In genomic region chr1:229149435-229149834, GRCh38 we compare ENCODE assay signal across 2 cellular contexts.
TF ChIP-seq lines count a peak whose summit lies in the region.

No MANE protein-coding gene starts in this region.

TF ChIP-seq in HEK293, 187 proteins besides CTCF, POLR2A, EP300 and RAD21:
- TF ChIP-seq, protein P1, sequence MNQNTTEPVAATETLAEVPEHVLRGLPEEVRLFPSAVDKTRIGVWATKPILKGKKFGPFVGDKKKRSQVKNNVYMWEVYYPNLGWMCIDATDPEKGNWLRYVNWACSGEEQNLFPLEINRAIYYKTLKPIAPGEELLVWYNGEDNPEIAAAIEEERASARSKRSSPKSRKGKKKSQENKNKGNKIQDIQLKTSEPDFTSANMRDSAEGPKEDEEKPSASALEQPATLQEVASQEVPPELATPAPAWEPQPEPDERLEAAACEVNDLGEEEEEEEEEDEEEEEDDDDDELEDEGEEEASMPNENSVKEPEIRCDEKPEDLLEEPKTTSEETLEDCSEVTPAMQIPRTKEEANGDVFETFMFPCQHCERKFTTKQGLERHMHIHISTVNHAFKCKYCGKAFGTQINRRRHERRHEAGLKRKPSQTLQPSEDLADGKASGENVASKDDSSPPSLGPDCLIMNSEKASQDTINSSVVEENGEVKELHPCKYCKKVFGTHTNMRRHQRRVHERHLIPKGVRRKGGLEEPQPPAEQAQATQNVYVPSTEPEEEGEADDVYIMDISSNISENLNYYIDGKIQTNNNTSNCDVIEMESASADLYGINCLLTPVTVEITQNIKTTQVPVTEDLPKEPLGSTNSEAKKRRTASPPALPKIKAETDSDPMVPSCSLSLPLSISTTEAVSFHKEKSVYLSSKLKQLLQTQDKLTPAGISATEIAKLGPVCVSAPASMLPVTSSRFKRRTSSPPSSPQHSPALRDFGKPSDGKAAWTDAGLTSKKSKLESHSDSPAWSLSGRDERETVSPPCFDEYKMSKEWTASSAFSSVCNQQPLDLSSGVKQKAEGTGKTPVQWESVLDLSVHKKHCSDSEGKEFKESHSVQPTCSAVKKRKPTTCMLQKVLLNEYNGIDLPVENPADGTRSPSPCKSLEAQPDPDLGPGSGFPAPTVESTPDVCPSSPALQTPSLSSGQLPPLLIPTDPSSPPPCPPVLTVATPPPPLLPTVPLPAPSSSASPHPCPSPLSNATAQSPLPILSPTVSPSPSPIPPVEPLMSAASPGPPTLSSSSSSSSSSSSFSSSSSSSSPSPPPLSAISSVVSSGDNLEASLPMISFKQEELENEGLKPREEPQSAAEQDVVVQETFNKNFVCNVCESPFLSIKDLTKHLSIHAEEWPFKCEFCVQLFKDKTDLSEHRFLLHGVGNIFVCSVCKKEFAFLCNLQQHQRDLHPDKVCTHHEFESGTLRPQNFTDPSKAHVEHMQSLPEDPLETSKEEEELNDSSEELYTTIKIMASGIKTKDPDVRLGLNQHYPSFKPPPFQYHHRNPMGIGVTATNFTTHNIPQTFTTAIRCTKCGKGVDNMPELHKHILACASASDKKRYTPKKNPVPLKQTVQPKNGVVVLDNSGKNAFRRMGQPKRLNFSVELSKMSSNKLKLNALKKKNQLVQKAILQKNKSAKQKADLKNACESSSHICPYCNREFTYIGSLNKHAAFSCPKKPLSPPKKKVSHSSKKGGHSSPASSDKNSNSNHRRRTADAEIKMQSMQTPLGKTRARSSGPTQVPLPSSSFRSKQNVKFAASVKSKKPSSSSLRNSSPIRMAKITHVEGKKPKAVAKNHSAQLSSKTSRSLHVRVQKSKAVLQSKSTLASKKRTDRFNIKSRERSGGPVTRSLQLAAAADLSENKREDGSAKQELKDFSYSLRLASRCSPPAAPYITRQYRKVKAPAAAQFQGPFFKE (tag by site-specific recombination; IDR thresholded peaks at IDR 0.05; ENCODE audit: borderline replicate concordance): no peak
- TF ChIP-seq YY1 (tag by site-specific recombination; IDR thresholded peaks at IDR 0.05) (no peak), ZBTB17 (tag by site-specific recombination; IDR thresholded peaks at IDR 0.05) (no peak), ZNF24 (tag by site-specific recombination; IDR thresholded peaks at IDR 0.05) (no peak), ZSCAN4 (tag by site-specific recombination; IDR thresholded peaks at IDR 0.05) (no peak), ZBTB1 (tag by site-specific recombination; IDR thresholded peaks at IDR 0.05) (no peak), ZNF223 (tag by site-specific recombination; IDR thresholded peaks at IDR 0.05) (no peak), ZBTB21 (tag by site-specific recombination; IDR thresholded peaks at IDR 0.05) (no peak), ZNF623 (tag by site-specific recombination; IDR thresholded peaks at IDR 0.05) (no peak), ZNF654 (tag by site-specific recombination; IDR thresholded peaks at IDR 0.05; ENCODE audit: low read depth) (no peak), ZNF324 (tag by site-specific recombination; IDR thresholded peaks at IDR 0.05) (no peak), ZNF664 (tag by site-specific recombination; IDR thresholded peaks at IDR 0.05) (peak; percentile 99), ZNF843 (tag by site-specific recombination; IDR thresholded peaks at IDR 0.05) (no peak), ZNF624 (tag by site-specific recombination; IDR thresholded peaks at IDR 0.05) (no peak)
- TF ChIP-seq, protein P2, sequence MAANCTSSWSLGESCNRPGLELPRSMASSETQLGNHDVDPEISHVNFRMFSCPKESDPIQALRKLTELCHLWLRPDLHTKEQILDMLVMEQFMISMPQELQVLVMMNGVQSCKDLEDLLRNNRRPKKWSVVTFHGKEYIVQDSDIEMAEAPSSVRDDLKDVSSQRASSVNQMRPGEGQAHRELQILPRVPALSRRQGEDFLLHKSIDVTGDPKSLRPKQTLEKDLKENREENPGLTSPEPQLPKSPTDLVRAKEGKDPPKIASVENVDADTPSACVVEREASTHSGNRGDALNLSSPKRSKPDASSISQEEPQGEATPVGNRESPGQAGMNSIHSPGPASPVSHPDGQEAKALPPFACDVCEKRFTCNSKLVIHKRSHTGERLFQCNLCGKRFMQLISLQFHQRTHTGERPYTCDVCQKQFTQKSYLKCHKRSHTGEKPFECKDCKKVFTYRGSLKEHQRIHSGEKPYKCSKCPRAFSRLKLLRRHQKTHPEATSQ (tag by site-specific recombination; IDR thresholded peaks at IDR 0.05): no peak
- TF ChIP-seq, protein P3, sequence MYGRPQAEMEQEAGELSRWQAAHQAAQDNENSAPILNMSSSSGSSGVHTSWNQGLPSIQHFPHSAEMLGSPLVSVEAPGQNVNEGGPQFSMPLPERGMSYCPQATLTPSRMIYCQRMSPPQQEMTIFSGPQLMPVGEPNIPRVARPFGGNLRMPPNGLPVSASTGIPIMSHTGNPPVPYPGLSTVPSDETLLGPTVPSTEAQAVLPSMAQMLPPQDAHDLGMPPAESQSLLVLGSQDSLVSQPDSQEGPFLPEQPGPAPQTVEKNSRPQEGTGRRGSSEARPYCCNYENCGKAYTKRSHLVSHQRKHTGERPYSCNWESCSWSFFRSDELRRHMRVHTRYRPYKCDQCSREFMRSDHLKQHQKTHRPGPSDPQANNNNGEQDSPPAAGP (tag by site-specific recombination; IDR thresholded peaks at IDR 0.05): 0 out of 2 replicates have a peak, but pooled peaks have one; percentile 14

TF ChIP-seq in GM12878, 131 proteins besides CTCF, POLR2A, EP300 and RAD21:
- TF ChIP-seq NRF1 (conservative IDR thresholded peaks at IDR 0.05; ENCODE audit: low read depth, low read length) (no peak), BCL3 (IDR thresholded peaks at IDR 0.05; ENCODE audit: borderline replicate concordance, insufficient read depth, low read depth, low read length, poor library complexity, severe bottlenecking) (peak; percentile 85), E2F4 (IDR thresholded peaks at IDR 0.05; ENCODE audit: low read depth, low read length) (no peak), MEF2A (IDR thresholded peaks at IDR 0.05; ENCODE audit: insufficient read depth, low read depth, low read length) (no peak), NFYA (IDR thresholded peaks at IDR 0.05; ENCODE audit: borderline replicate concordance, low read depth, low read length) (no peak), CREM (IDR thresholded peaks at IDR 0.05; ENCODE audit: low read depth) (no peak), BACH1 (IDR thresholded peaks at IDR 0.05; ENCODE audit: borderline replicate concordance) (no peak), MEF2B (IDR thresholded peaks at IDR 0.05; ENCODE audit: partially characterized antibody, poor library complexity, severe bottlenecking) (no peak)
- TF ChIP-seq, protein P4, sequence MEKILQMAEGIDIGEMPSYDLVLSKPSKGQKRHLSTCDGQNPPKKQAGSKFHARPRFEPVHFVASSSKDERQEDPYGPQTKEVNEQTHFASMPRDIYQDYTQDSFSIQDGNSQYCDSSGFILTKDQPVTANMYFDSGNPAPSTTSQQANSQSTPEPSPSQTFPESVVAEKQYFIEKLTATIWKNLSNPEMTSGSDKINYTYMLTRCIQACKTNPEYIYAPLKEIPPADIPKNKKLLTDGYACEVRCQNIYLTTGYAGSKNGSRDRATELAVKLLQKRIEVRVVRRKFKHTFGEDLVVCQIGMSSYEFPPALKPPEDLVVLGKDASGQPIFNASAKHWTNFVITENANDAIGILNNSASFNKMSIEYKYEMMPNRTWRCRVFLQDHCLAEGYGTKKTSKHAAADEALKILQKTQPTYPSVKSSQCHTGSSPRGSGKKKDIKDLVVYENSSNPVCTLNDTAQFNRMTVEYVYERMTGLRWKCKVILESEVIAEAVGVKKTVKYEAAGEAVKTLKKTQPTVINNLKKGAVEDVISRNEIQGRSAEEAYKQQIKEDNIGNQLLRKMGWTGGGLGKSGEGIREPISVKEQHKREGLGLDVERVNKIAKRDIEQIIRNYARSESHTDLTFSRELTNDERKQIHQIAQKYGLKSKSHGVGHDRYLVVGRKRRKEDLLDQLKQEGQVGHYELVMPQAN (conservative IDR thresholded peaks at IDR 0.05): no peak
